Comparison of ENCODE assay signal across 9 cellular contexts in the genomic region with DNA sequence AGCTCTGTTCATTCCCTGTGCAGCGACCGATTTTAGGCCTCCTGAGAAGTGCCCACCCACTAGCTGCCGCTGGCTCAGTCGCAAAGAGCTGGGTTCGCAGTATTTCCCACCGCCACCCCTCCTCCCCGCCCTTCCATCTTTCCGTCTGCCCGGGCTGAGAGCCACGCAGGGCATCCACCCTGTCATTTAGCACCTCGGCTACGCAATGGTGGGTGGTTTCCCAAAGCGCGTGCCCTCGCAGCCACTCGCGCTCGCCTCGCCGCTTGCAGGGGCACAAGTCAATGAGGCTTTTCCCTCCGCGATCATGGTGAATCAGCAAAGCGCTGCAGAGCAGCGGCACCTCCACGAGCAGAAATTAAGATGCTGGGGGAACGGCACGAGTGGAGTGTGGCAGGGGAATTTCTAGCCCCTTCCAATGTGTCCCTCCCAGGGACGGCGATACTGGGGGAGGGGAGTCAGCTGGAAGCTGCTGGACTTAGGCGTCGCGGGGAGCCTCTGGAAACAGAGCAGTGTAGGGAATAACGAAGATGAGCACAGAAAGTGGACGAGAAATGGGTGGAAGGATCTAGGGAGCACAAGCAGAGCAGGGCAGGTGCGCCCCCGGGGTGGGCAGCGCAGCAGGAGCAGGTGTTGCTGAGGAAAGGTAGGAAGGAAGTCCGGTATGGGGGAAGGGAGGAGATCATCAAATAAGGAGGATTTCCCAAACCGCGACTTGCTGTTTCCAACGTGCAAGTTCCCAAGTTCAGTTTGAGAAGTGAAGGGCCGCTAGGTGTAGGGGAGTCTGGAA. TPM values are rescaled to one million over a fixed set of nuclear protein-coding genes. Genes with fewer than 3 reads are reported as not detected.
DNase-seq lines count a peak whose midpoint lies in the region; ATAC-seq, FAIRE-seq and TF ChIP-seq lines count a peak whose summit lies in the region.
"Had no signal": no experiment of that assay in that cellular context is flagged by ENCODE, and none has a peak within 500 bp of the region (broad histone marks: within the 10 kb centered on the region; RNA-seq: fewer than 3 reads in every experiment).

No MANE protein-coding gene starts in this region.

- CTCF ChIA-PET in Panc1 (lab: Charles Lee), result interaction anchor here (0.6 kb wide), 1 partner anchor 14 kb away, joined by 13 read pairs; no protein-coding TSS in a partner anchor

- BruUV-seq in Panc1 (replicated peaks; lab: Mats Ljungman, UMichigan), result no TSS peak

- H3K36me3 Mint-ChIP-seq in stimulated activated naive B cell treated with anti-CD40 and anti-IgM and Interleukin-4, amounts not matched to agents 10 μg/mL and 1 μg/mL and 100 μg/mL, for 72 hours, result peaks cover 0 to 6% of the 10 kb centered on the region in 2 donors

- peaks cover 8 to 20% of the 10 kb centered on the region in 2 donors for H3K4me1 Mint-ChIP-seq in stimulated activated naive B cell treated with anti-CD40 and anti-IgM and Interleukin-4, amounts not matched to agents 10 μg/mL and 1 μg/mL and 100 μg/mL, for 72 hours

- POLR2A ChIA-PET in Panc1 (lab: Charles Lee), result no interaction called here

- FAIRE-seq in H54 (lab: Jason Lieb, UNC), result no peak

- H3K36me3 ChIP-seq in Panc1 (ENCODE audit: control insufficient read depth, insufficient read depth, low read length), result no peaks in the 10 kb centered on the region
- no peaks in the 10 kb centered on the region for H3K36me3 ChIP-seq in iPS-20b (ENCODE audit: insufficient read depth, low read depth, low read length)

- no peak for TF ChIP-seq CTCF in Panc1 (IDR thresholded peaks at IDR 0.05)
- no peak for TF ChIP-seq CTCF in GM20000 (IDR thresholded peaks at IDR 0.05; ENCODE audit: extremely low read depth, missing control alignments)

- H3K9ac ChIP-seq in iPS-20b (ENCODE audit: low read depth, low read length), result peak overlapping the region; percentile 2; the same call in 1 of the 2 replicates

- H3K27ac ChIP-seq in Panc1 (ENCODE audit: low read length), result no peak overlapping the region
- H3K27ac ChIP-seq in iPS-20b (ENCODE audit: low read length), result no peak overlapping the region
- H3K27ac ChIP-seq: 22Rv1 had no signal

- DNase-seq in DMS53 (lab: John Stamatoyannopoulos, UW) (peak; percentile 7), DMS53 treated with DMSO at 0.1 percent for 48 hours (lab: John Stamatoyannopoulos, UW; ENCODE audit: unreplicated experiment) (no peak), Panc1 (ENCODE audit: low read depth, low spot score) (no peak), H54 (ENCODE audit: insufficient read length, low spot score) (no peak), GM20000 (ENCODE audit: low spot score) (no peak)
- no peak for DNase-seq in stimulated activated naive B cell treated with anti-CD40 and anti-IgM and Interleukin-4, amounts not matched to agents 10 μg/mL and 1 μg/mL and 100 μg/mL, for 72 hours

- intact Hi-C loops in Panc1 (cut with micrococcal nuclease; ENCODE audit: unreplicated experiment), result no loop called here

- H3K9me3 Mint-ChIP-seq in stimulated activated naive B cell treated with anti-CD40 and anti-IgM and Interleukin-4, amounts not matched to agents 10 μg/mL and 1 μg/mL and 100 μg/mL, for 72 hours, result no peaks in the 10 kb centered on the region

- H3K27ac Mint-ChIP-seq in stimulated activated naive B cell treated with anti-CD40 and anti-IgM and Interleukin-4, amounts not matched to agents 10 μg/mL and 1 μg/mL and 100 μg/mL, for 72 hours, result peak overlapping the region; percentile 62

- H3K27me3 Mint-ChIP-seq in stimulated activated naive B cell treated with anti-CD40 and anti-IgM and Interleukin-4, amounts not matched to agents 10 μg/mL and 1 μg/mL and 100 μg/mL, for 72 hours, result peaks cover 42 to 61% of the 10 kb centered on the region in 2 donors

- H3K27me3 ChIP-seq in Panc1 (ENCODE audit: control insufficient read depth, insufficient read depth, low read length) (no peaks in the 10 kb centered on the region; the same call in 1 of the 2 replicates), iPS-20b (ENCODE audit: insufficient read depth, low read length) (peaks cover 64% of the 10 kb centered on the region)

- H3K4me3 ChIP-seq in Panc1 (ENCODE audit: low read depth in 2 of 2, low read length in 2 of 2), result peak overlapping the region; percentile 28 to 41; a peak in 3 of 4 replicates
- H3K4me3 ChIP-seq in iPS-20b (ENCODE audit: low read length), result peak overlapping the region; percentile 74

- H3K9me3 ChIP-seq in Panc1 (ENCODE audit: control insufficient read depth, insufficient read depth, low read depth, low read length) (no peaks in the 10 kb centered on the region), iPS-20b (ENCODE audit: insufficient read depth, low read depth, low read length) (no peaks in the 10 kb centered on the region)

- no peak for TF ChIP-seq POLR2A in H54 (IDR thresholded peaks at IDR 0.05; ENCODE audit: low read depth, low read length)

- H3K4me3 Mint-ChIP-seq in stimulated activated naive B cell treated with anti-CD40 and anti-IgM and Interleukin-4, amounts not matched to agents 10 μg/mL and 1 μg/mL and 100 μg/mL, for 72 hours, result peak overlapping the region; percentile 75

- in situ Hi-C loops in Panc1 (cut with HindIII; ENCODE audit: low pct_unique_long_range_greater_than_20kb, low sequenced_read_pairs), result no loop called here

- ATAC-seq in Panc1, result no peak
- peak; percentile 38 to 53 for ATAC-seq in stimulated activated naive B cell treated with anti-CD40 and anti-IgM and Interleukin-4, amounts not matched to agents 10 μg/mL and 1 μg/mL and 100 μg/mL, for 72 hours (replicated peaks)
- no peak for ATAC-seq in HG03159 (IDR thresholded peaks at IDR 0.05; ENCODE audit: unreplicated experiment)

- H3K4me1 ChIP-seq in Panc1 (ENCODE audit: control insufficient read depth, insufficient read depth, low read length), result no peaks in the 10 kb centered on the region
- H3K4me1 ChIP-seq in iPS-20b (ENCODE audit: insufficient read depth, low read length), result 0 out of 2 replicates have a peak, but pooled peaks cover 3% of the 10 kb centered on the region

RNA-seq across cellular contexts. Expression of a gene that starts 2.4 kb away (rescaled TPM):
- total RNA-seq in Panc1 (2021; ENCODE audit: unreplicated experiment), result 1.4 TPM
- 1.1 TPM for polyA plus RNA-seq in Panc1 (2012; ENCODE audit: insufficient read length)

Comparison
In these comparisons a context has a peak if more than half of its experiments do, and no peak if none do; other contexts are left out.
1. ATAC-seq: peak in stimulated activated naive B cell treated with anti-CD40 and anti-IgM and Interleukin-4, amounts not matched to agents 10 μg/mL and 1 μg/mL and 100 μg/mL, for 72 hours (2 of 2); none in Panc1 (single experiment) and HG03159 (single experiment).